17 cellular contexts compared by ENCODE assay signal in the genomic region with DNA sequence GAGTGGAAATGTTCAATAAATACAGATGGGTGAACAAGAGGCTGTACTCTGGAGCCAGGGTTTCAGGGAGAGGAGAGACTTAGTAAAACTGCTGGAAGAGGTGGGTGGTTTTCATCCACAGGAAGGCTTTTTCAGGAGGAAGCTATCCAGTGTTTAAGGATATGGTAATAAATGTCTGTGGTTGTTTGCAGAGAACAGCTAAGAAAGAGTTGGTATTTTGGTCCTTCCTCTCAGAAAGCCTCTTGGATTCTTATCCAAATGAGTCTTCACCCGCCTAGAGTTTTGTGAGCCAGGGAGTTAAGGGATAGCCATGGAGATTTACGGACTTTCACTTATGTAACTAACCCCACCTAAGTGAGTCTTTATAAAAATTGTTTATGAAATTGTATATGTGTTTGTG.
"Had no signal": no experiment of that assay in that cellular context is flagged by ENCODE, and none has a peak within 500 bp of the region (broad histone marks: within the 10 kb centered on the region; RNA-seq: fewer than 3 reads in every experiment).

No MANE protein-coding gene starts in this region.

- ATAC-seq: activated CD8-positive, alpha-beta T cell treated with anti-CD3 and anti-CD28 coated beads, Interleukin-2, amount 10 ng/mL, durations not matched to agents 7 days and 5 days; body of pancreas; gastrocnemius medialis; heart right ventricle; natural killer cell treated with Interleukin-12 subunit alpha and Interleukin-12 subunit beta and Interleukin-15 and Interleukin-18, amount 100 ng/mL, for 72 hours had no signal

- H3K27ac ChIP-seq: body of pancreas, coronary artery, gastrocnemius medialis, heart right ventricle, stomach, thoracic aorta, WERI-Rb-1 had no signal

- H3K27me3 Mint-ChIP-seq: natural killer cell treated with Interleukin-12 subunit alpha and Interleukin-12 subunit beta and Interleukin-15 and Interleukin-18, amount 100 ng/mL, for 72 hours had no signal

- H3K4me1 ChIP-seq: gastrocnemius medialis had no signal

- H3K27me3 ChIP-seq: body of pancreas, gastrocnemius medialis, heart right ventricle, stomach had no signal

- H3K36me3 ChIP-seq: gastrocnemius medialis, heart right ventricle, stomach, thoracic aorta, WERI-Rb-1 had no signal

- H3K9me3 ChIP-seq: body of pancreas, gastrocnemius medialis, heart right ventricle, stomach, thoracic aorta had no signal

- DNase-seq: activated CD4-positive, alpha-beta T cell treated with anti-CD3 and anti-CD28 coated beads for 48 hours; activated CD8-positive, alpha-beta memory T cell treated with anti-CD3 and anti-CD28 coated beads, Interleukin-2, amount 50 U/mL, for 48 hours; activated CD8-positive, alpha-beta T cell treated with anti-CD3 and anti-CD28 coated beads, Interleukin-2, amount 10 ng/mL, durations not matched to agents 7 days and 5 days; activated naive CD4-positive, alpha-beta T cell; body of pancreas; central memory CD4-positive, alpha-beta T cell; effector CD8-positive, alpha-beta T cell; gastrocnemius medialis; heart right ventricle; stimulated activated CD4-positive, alpha-beta T cell treated with anti-CD3 and anti-CD28 coated beads, Interleukin-4, amount 100 ng/mL, for 4 hours; stomach; T-helper 1 cell; WERI-Rb-1 had no signal

- H3K4me3 ChIP-seq: body of pancreas, coronary artery, gastrocnemius medialis, heart right ventricle, lung, stomach, thoracic aorta had no signal

- H3K27ac Mint-ChIP-seq: activated CD8-positive, alpha-beta T cell treated with anti-CD3 and anti-CD28 coated beads, Interleukin-2, amount 10 ng/mL, durations not matched to agents 7 days and 5 days; natural killer cell treated with Interleukin-12 subunit alpha and Interleukin-12 subunit beta and Interleukin-15 and Interleukin-18, amount 100 ng/mL, for 72 hours had no signal

- H3K4me3 Mint-ChIP-seq: activated CD8-positive, alpha-beta T cell treated with anti-CD3 and anti-CD28 coated beads, Interleukin-2, amount 10 ng/mL, durations not matched to agents 7 days and 5 days; natural killer cell treated with Interleukin-12 subunit alpha and Interleukin-12 subunit beta and Interleukin-15 and Interleukin-18, amount 100 ng/mL, for 72 hours had no signal
